In genomic region chr6:3456794-3457709, GRCh38 we compare ENCODE assay signal across 8 cellular contexts. TPM values are rescaled to one million over a fixed set of nuclear protein-coding genes. Genes with fewer than 3 reads are reported as not detected.
DNase-seq lines count a peak whose midpoint lies in the region; ATAC-seq and TF ChIP-seq lines count a peak whose summit lies in the region.

TSS of gene SLC22A23 (minus strand) at chr6:3457050. CDS start at chr6:3456559, 491 bp downstream.

- H3K4me1 Mint-ChIP-seq in Calu3 (ENCODE audit: low read depth, unreplicated experiment): peaks cover 9% of the 10 kb centered on the region

- H3K9me2 ChIP-seq in HCT116 (ENCODE audit: insufficient read depth): no peaks in the 10 kb centered on the region

- H3K9me3 ChIP-seq in HCT116 (ENCODE audit: control insufficient read depth in 1 of 2, insufficient read depth in 1 of 2, low read depth in 1 of 2, low read length in 2 of 2) (no peaks in the 10 kb centered on the region), mucosa of stomach (ENCODE audit: control insufficient read depth, low read length) (no peaks in the 10 kb centered on the region)

- H3K27ac Mint-ChIP-seq in Calu3 (ENCODE audit: unreplicated experiment): peak within 1 kb of the TSS; percentile 86

- BruUV-seq in Calu3 (replicated peaks; lab: Mats Ljungman, UMichigan) (no TSS peak), HCT116 (replicated peaks; lab: Mats Ljungman, UMichigan) (no TSS peak)

- RAD21 ChIA-PET in HCT116 (lab: Charles Lee; ENCODE audit: low non-redundant PET in 1 of 2, low total read pairs in 2 of 2, uncharacterized antibody in 2 of 2, unreplicated experiment in 2 of 2): interaction anchor here in 1 of 2 experiments (0.7 to 0.8 kb wide), 2 partner anchors 54 to 75 kb away, joined by 3 read pairs; no protein-coding TSS in a partner anchor

- peaks cover 7% of the 10 kb centered on the region for H3K36me3 Mint-ChIP-seq in Calu3 (ENCODE audit: insufficient read depth, unreplicated experiment)

- TF ChIP-seq CTCF in Calu3 (IDR thresholded peaks at IDR 0.05; ENCODE audit: unreplicated experiment): peak; percentile 75
- peak; percentile 32 to 72 (median 51); a peak in 5 of 6 replicates for TF ChIP-seq CTCF in HCT116 (IDR thresholded peaks at IDR 0.05 in 2 of 3, conservative IDR thresholded peaks at IDR 0.05 in 1 of 3; ENCODE audit: borderline replicate concordance in 1 of 3, insufficient read depth in 1 of 3, low read depth in 2 of 3, low read length in 2 of 3)
- TF ChIP-seq CTCF in epithelial cell of proximal tubule (conservative IDR thresholded peaks at IDR 0.05; ENCODE audit: low read depth, low read length): peak; percentile 56

- H3K4me3 Mint-ChIP-seq in Calu3 (ENCODE audit: low read depth, unreplicated experiment): peak within 1 kb of the TSS; percentile 71

- POLR2A ChIA-PET in HCT116 (lab: Charles Lee): no interaction called here

- DNase-seq in Calu3 (peak; percentile 73), HCT116 (ENCODE audit: low read depth, low spot score) (peak; percentile 46), NCI-H774 (lab: John Stamatoyannopoulos, UW) (peak; percentile 82), epithelial cell of proximal tubule (ENCODE audit: low read depth) (no peak)
- DNase-seq in activated CD8-positive, alpha-beta memory T cell treated with anti-CD3 and anti-CD28 coated beads, Interleukin-2, amount 50 U/mL, for 48 hours: peak; percentile 86
- DNase-seq in stimulated activated CD8-positive, alpha-beta memory T cell treated with anti-CD3 and anti-CD28 coated beads, Interleukin-4, amount 100 ng/mL, for 48 hours: peak; percentile 80

- H3K4me2 ChIP-seq in HCT116 (ENCODE audit: low read length): peak within 1 kb of the TSS; percentile 97

- H4K20me1 ChIP-seq in HCT116 (ENCODE audit: insufficient read depth): no peaks in the 10 kb centered on the region

- no peaks in the 10 kb centered on the region for H3K9me3 Mint-ChIP-seq in Calu3 (ENCODE audit: low read depth, unreplicated experiment)

- H3K9ac ChIP-seq in HCT116 (ENCODE audit: low read length) (peak within 1 kb of the TSS; percentile 57), mucosa of stomach (ENCODE audit: low read length) (peak within 1 kb of the TSS; percentile 75)

- peak within 1 kb of the TSS; percentile 60; the same call in 1 of the 2 replicates for H3K27ac ChIP-seq in HCT116 (ENCODE audit: low read depth, low read length)

- peaks cover 16% of the 10 kb centered on the region for H3K79me2 ChIP-seq in HCT116 (ENCODE audit: insufficient read depth, low read length)

- TF ChIP-seq POLR2A in HCT116 (IDR thresholded peaks at IDR 0.05; ENCODE audit: borderline replicate concordance, extremely low read depth, insufficient read depth, insufficient read length): peak; percentile 30

- H2AFZ ChIP-seq in HCT116 (ENCODE audit: low read depth, low read length, poor library complexity, severe bottlenecking): peak within 1 kb of the TSS; percentile 97

- intact Hi-C loops in Calu3 (cut with micrococcal nuclease; ENCODE audit: unreplicated experiment): loop anchor here (5.0 kb wide), 1 partner anchor 45 kb away; no protein-coding TSS in a partner anchor
- intact Hi-C loops in HCT116 (cut with micrococcal nuclease): loop anchor here (1.0 to 2.0 kb wide), 2 partner anchors 178 to 275 kb away; no protein-coding TSS in a partner anchor

- CTCF ChIA-PET in Calu3 (lab: Charles Lee): interaction anchor here (0.6 to 1.0 kb wide), 4 partner anchors 46 to 502 kb away, joined by 4 to 6 read pairs (median 4); no protein-coding TSS in a partner anchor
- CTCF ChIA-PET in HCT116 (lab: Charles Lee): interaction anchor here (0.6 to 0.8 kb wide), 4 partner anchors 10 to 153 kb away, joined by 3 to 4 read pairs (median 4); no protein-coding TSS in a partner anchor

- H3K27me3 Mint-ChIP-seq in Calu3 (ENCODE audit: unreplicated experiment): peaks cover 16% of the 10 kb centered on the region

- H3K4me1 ChIP-seq in HCT116 (ENCODE audit: control insufficient read depth in 1 of 2, insufficient read depth in 2 of 2, low read length in 2 of 2): peaks cover 10 to 22% of the 10 kb centered on the region in 2 experiments
- H3K4me1 ChIP-seq in mucosa of stomach (ENCODE audit: control insufficient read depth, insufficient read depth, low read length): peaks cover under 1% of the 10 kb centered on the region

- H3K36me3 ChIP-seq in HCT116 (ENCODE audit: control insufficient read depth in 1 of 2, insufficient read depth in 2 of 2, low read length in 2 of 2) (no peaks in the 10 kb centered on the region), mucosa of stomach (ENCODE audit: control insufficient read depth, insufficient read depth, low read length) (no peaks in the 10 kb centered on the region)

- peak within 1 kb of the TSS; percentile 60 to 75 for H3K4me3 ChIP-seq in HCT116 (replicated peaks in 1 of 2; ENCODE audit: low read depth in 1 of 2, low read length in 2 of 2)
- H3K4me3 ChIP-seq in epithelial cell of proximal tubule (ENCODE audit: low read depth, low read length): peak within 1 kb of the TSS; percentile 52
- H3K4me3 ChIP-seq in mucosa of stomach (ENCODE audit: low read length): peak within 1 kb of the TSS; percentile 97

- TF ChIP-seq RAD21 in HCT116 (IDR thresholded peaks at IDR 0.05; ENCODE audit: low read depth): peak; percentile 53

- ATAC-seq in HCT116 (peak; percentile 77), GM18520 (IDR thresholded peaks at IDR 0.05; ENCODE audit: unreplicated experiment) (no peak)

- H3K27me3 ChIP-seq in HCT116 (ENCODE audit: insufficient read depth, low read length) (no peaks in the 10 kb centered on the region), mucosa of stomach (ENCODE audit: control insufficient read depth, insufficient read depth, low read length) (peaks cover 3% of the 10 kb centered on the region)

TF ChIP-seq in HCT116, 20 proteins besides CTCF, POLR2A, EP300 and RAD21:
- TF ChIP-seq YY1 (IDR thresholded peaks at IDR 0.05; ENCODE audit: extremely low read depth, insufficient replicate concordance, low read depth, low read length) (peak; percentile 53), SP1 (IDR thresholded peaks at IDR 0.05; ENCODE audit: low read depth) (0 out of 2 replicates have a peak, but pooled peaks have one; percentile 18), TCF7L2 (IDR thresholded peaks at IDR 0.05; ENCODE audit: borderline replicate concordance, extremely low read depth, insufficient read depth, insufficient read length) (no peak), POLR2AphosphoS5 (IDR thresholded peaks at IDR 0.05; ENCODE audit: low read depth, low read length) (peak; percentile 69), ZFX (IDR thresholded peaks at IDR 0.05) (peak; percentile 66; the same call in 1 of the 2 replicates), JUND (IDR thresholded peaks at IDR 0.05) (no peak), MAX (IDR thresholded peaks at IDR 0.05) (no peak; the same call in 1 of the 2 replicates), EGR1 (IDR thresholded peaks at IDR 0.05; ENCODE audit: low read depth) (0 out of 2 replicates have a peak, but pooled peaks have one; percentile 8), CBX3 (IDR thresholded peaks at IDR 0.05; ENCODE audit: low read depth) (peak; percentile 13; the same call in 1 of the 2 replicates), SIN3A (IDR thresholded peaks at IDR 0.05; ENCODE audit: low read depth) (0 out of 2 replicates have a peak, but pooled peaks have one; percentile 20)

RNA-seq across cellular contexts. Expression of gene SLC22A23, which starts in this region (rescaled TPM):
- total RNA-seq in Calu3 (2022) (3.9 and 4.3 TPM in 2 replicates), HCT116 (2021; ENCODE audit: unreplicated experiment) (11.5 TPM), epithelial cell of proximal tubule (0.52 and 0.87 TPM in 2 replicates)
- 6.8 and 7.7 TPM in 2 replicates for polyA plus RNA-seq in HCT116 (2012)
